18 cellular contexts compared by ENCODE assay signal in the genomic region with DNA sequence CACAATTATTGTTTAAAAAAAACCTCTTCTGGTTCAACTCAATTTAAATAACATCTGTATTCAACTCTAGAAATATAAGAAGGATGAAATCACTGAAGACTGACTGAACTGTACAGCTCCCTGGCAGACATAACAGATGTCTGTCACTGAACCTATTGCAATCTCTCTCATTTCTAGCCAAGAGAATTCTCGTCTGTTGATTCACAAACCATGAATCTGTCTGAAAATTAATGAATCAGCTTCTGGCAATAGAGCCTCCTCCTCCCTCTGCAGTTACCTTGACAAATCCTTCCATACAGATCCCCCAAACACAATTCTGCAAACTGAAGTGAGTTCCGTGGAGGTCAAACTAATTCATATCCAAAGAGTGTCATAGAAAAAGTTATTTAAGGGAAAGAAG.
DNase-seq lines count a peak whose midpoint lies in the region; FAIRE-seq and TF ChIP-seq lines count a peak whose summit lies in the region.
"Had no signal": no experiment of that assay in that cellular context is flagged by ENCODE, and none has a peak within 500 bp of the region (broad histone marks: within the 10 kb centered on the region; RNA-seq: fewer than 3 reads in every experiment).

No MANE protein-coding gene starts in this region.

- no peak overlapping the region for H3K4me3 Mint-ChIP-seq in endothelial cell (ENCODE audit: unreplicated experiment)
- H3K4me3 Mint-ChIP-seq: activated B cell treated with CpG ODN at 0.5 μM for 24 hours, memory B cell, nephron had no signal

- in situ Hi-C loops in astrocyte of the cerebellum (cut with HindIII; ENCODE audit: low sequenced_read_pairs) = no loop called here

- H3K36me3 Mint-ChIP-seq in endothelial cell (ENCODE audit: low read depth, unreplicated experiment) = no peaks in the 10 kb centered on the region
- H3K36me3 Mint-ChIP-seq: activated naive CD4-positive, alpha-beta T cell treated with anti-CD3 and anti-CD28 coated beads, Interleukin-2, amount 50 U/mL, for 72 hours; memory B cell had no signal

- TF ChIP-seq POLR2A in GM12892 (IDR thresholded peaks at IDR 0.05; ENCODE audit: low read depth, low read length) = no peak

- DNase-seq in LHCN-M2 (ENCODE audit: low read depth) (peak; percentile 67), astrocyte of the cerebellum (ENCODE audit: low read depth) (peak; percentile 39), iris pigment epithelial cell (ENCODE audit: low read depth) (peak; percentile 26), urothelium cell line (ENCODE audit: low spot score) (peak; percentile 31), GM19238 (ENCODE audit: insufficient read length, low spot score) (no peak), endothelial cell (ENCODE audit: low spot score) (no peak), GM12892 (ENCODE audit: insufficient read length) (no peak)
- DNase-seq: activated B cell treated with CpG ODN at 0.5 μM for 24 hours, heart right ventricle, NCI-H2029, NCI-H524 treated with DMSO at 0.1 percent for 48 hours, psoas muscle, SJCRH30 had no signal

- TF ChIP-seq CTCF in astrocyte of the cerebellum (IDR thresholded peaks at IDR 0.05; ENCODE audit: low read depth, low read length, missing control alignments) (no peak), endothelial cell (IDR thresholded peaks at IDR 0.05; ENCODE audit: unreplicated experiment) (no peak)

- H3K27me3 Mint-ChIP-seq in endothelial cell (ENCODE audit: unreplicated experiment) = no peaks in the 10 kb centered on the region
- H3K27me3 Mint-ChIP-seq: activated B cell treated with CpG ODN at 0.5 μM for 24 hours had no signal

- no peak for FAIRE-seq in urothelium cell line (lab: Jason Lieb, UNC)
- FAIRE-seq in GM12892 (lab: Jason Lieb, UNC) = no peak

- no peaks in the 10 kb centered on the region for H3K4me1 Mint-ChIP-seq in endothelial cell (ENCODE audit: unreplicated experiment)
- H3K4me1 Mint-ChIP-seq: activated B cell treated with CpG ODN at 0.5 μM for 24 hours, memory B cell, nephron had no signal

- H3K9me3 Mint-ChIP-seq in endothelial cell (ENCODE audit: unreplicated experiment) = no peaks in the 10 kb centered on the region

- H3K4me3 ChIP-seq in astrocyte of the cerebellum (ENCODE audit: low read depth, low read length) = no peak overlapping the region
- H3K4me3 ChIP-seq: BLaER1 treated with 17β-estradiol and CSF1 and Interleukin-3, amounts not matched to agents 10 nM and 100 nM; heart right ventricle; psoas muscle; SJCRH30; thoracic aorta had no signal

- no peak overlapping the region for H3K27ac Mint-ChIP-seq in endothelial cell (ENCODE audit: unreplicated experiment)
- H3K27ac Mint-ChIP-seq: activated B cell treated with CpG ODN at 0.5 μM for 24 hours; activated naive CD4-positive, alpha-beta T cell treated with anti-CD3 and anti-CD28 coated beads, Interleukin-2, amount 50 U/mL, for 72 hours; memory B cell; nephron had no signal

Comparison
In these comparisons a context has a peak if more than half of its experiments do, and no peak if none do; other contexts are left out.
1. DNase-seq: peak in LHCN-M2 (single experiment), astrocyte of the cerebellum (single experiment), iris pigment epithelial cell (single experiment) and urothelium cell line (single experiment); none in GM19238 (single experiment), endothelial cell (single experiment) and GM12892 (single experiment).